In genomic region chr1:31938184-31938975, GRCh38 we compare ENCODE assay signal across 8 cellular contexts. TPM values are rescaled to one million over a fixed set of nuclear protein-coding genes. Genes with fewer than 3 reads are reported as not detected.
DNase-seq lines count a peak whose midpoint lies in the region; ATAC-seq, FAIRE-seq and TF ChIP-seq lines count a peak whose summit lies in the region.

PTP4A2 (minus strand) TSS chr1:31938368; CDS start chr1:31919065, 19,303 bp downstream.

- POLR2A ChIA-PET in activated CD4-positive, alpha-beta T cell treated with anti-CD3 and anti-CD28 coated beads, Interleukin-2, amount 10 ng/mL, durations not matched to agents 7 days and 5 days (lab: Charles Lee) = interaction anchor here (0.5 to 0.6 kb wide), 2 partner anchors 204 to 455 kb away, joined by 4 read pairs; no protein-coding TSS in a partner anchor

- peak; percentile 74 for ATAC-seq in HG03442 (IDR thresholded peaks at IDR 0.05; ENCODE audit: unreplicated experiment)
- ATAC-seq in left lobe of liver = peak; percentile 86

- peak within 1 kb of the TSS; percentile 97 for H3K27ac Mint-ChIP-seq in activated CD4-positive, alpha-beta T cell treated with anti-CD3 and anti-CD28 coated beads, Interleukin-2, amount 10 ng/mL, durations not matched to agents 7 days and 5 days

- H3K27me3 Mint-ChIP-seq in activated CD4-positive, alpha-beta T cell treated with anti-CD3 and anti-CD28 coated beads, Interleukin-2, amount 10 ng/mL, durations not matched to agents 7 days and 5 days = no peaks in the 10 kb centered on the region

- H3K9me3 Mint-ChIP-seq in activated CD4-positive, alpha-beta T cell treated with anti-CD3 and anti-CD28 coated beads, Interleukin-2, amount 10 ng/mL, durations not matched to agents 7 days and 5 days = no peaks in the 10 kb centered on the region

- FAIRE-seq in GM19239 (lab: Jason Lieb, UNC) = peak; percentile 89

- H3K4me3 Mint-ChIP-seq in activated CD4-positive, alpha-beta T cell treated with anti-CD3 and anti-CD28 coated beads, Interleukin-2, amount 10 ng/mL, durations not matched to agents 7 days and 5 days = peak within 1 kb of the TSS; percentile 89

- peak; percentile 83 for DNase-seq in GM19239 (ENCODE audit: insufficient read length, low spot score)
- peak; percentile 73 to 89 for DNase-seq in NCI-H524 (lab: John Stamatoyannopoulos, UW)
- peak; percentile 85 for DNase-seq in activated CD4-positive, alpha-beta T cell treated with anti-CD3 and anti-CD28 coated beads, Interleukin-2, amount 10 ng/mL, durations not matched to agents 7 days and 5 days
- peak; percentile 71 for DNase-seq in dedifferentiated amniotic fluid mesenchymal stem cell (ENCODE audit: extremely low spot score)
- peak; percentile 98 for DNase-seq in left lobe of liver (ENCODE audit: low spot score)
- peak; percentile 82 to 90 for DNase-seq in stimulated activated CD4-positive, alpha-beta T cell treated with anti-CD3 and anti-CD28 coated beads, Interleukin-2, amount 100 ng/mL, for 24 hours

- CTCF ChIA-PET in activated CD4-positive, alpha-beta T cell treated with anti-CD3 and anti-CD28 coated beads, Interleukin-2, amount 10 ng/mL, durations not matched to agents 7 days and 5 days (lab: Charles Lee) = interaction anchor here (0.6 to 14.9 kb wide), 25 partner anchors 8 to 287 kb away, joined by 3 to 371 read pairs (median 4); no protein-coding TSS in a partner anchor

- TF ChIP-seq CTCF in C4-2B (conservative IDR thresholded peaks at IDR 0.05) = peak; percentile 93

- H3K27ac ChIP-seq in C4-2B = peak within 1 kb of the TSS; percentile 89

- peaks cover 29% of the 10 kb centered on the region for H3K36me3 Mint-ChIP-seq in activated CD4-positive, alpha-beta T cell treated with anti-CD3 and anti-CD28 coated beads, Interleukin-2, amount 10 ng/mL, durations not matched to agents 7 days and 5 days (ENCODE audit: low read depth)

- peaks cover 79% of the 10 kb centered on the region for H3K4me1 Mint-ChIP-seq in activated CD4-positive, alpha-beta T cell treated with anti-CD3 and anti-CD28 coated beads, Interleukin-2, amount 10 ng/mL, durations not matched to agents 7 days and 5 days

RNA-seq across cellular contexts. Expression of gene PTP4A2, which starts in this region (rescaled TPM):
- 100 to 1,000 TPM; 334 to 347 TPM for total RNA-seq in activated CD4-positive, alpha-beta T cell treated with anti-CD3 and anti-CD28 coated beads, Interleukin-2, amount 10 ng/mL, durations not matched to agents 7 days and 5 days
- total RNA-seq in left lobe of liver = 66.7 TPM

Comparison
In these comparisons a context has a peak if more than half of its experiments do, and no peak if none do; other contexts are left out.
1. Peak in every context shown above with its lines: DNase-seq, ATAC-seq and H3K27ac ChIP-seq.